8 cellular contexts compared by ENCODE assay signal in the genomic region with DNA sequence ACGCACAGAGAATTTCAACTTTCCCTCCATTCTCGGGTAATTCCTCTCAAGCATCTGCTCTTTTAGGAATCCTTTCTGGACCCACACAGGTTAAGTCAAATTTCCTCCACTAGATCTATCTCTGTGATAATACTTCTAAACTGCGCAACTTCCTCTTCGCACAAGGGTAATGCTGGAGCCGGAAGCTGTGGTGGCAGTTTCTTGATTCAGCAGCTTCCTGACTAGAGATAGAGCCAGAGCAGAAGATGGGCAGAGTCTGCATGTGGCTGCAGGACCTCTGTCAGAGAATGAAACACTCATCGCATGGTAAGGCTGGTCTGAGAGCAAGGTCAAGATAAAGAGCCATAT. TPM values are rescaled to one million over a fixed set of nuclear protein-coding genes. Genes with fewer than 3 reads are reported as not detected.
DNase-seq lines count a peak whose midpoint lies in the region; ATAC-seq and TF ChIP-seq lines count a peak whose summit lies in the region.

No MANE protein-coding gene starts in this region.

- H3K4me1 ChIP-seq in parathyroid adenoma (no peaks in the 10 kb centered on the region), Caco-2 (no peaks in the 10 kb centered on the region)

- H3K4me3 ChIP-seq in parathyroid adenoma (ENCODE audit: low read depth, low read length) (no peak overlapping the region), Caco-2 (ENCODE audit: low read depth, low read length) (no peak overlapping the region)

- no peaks in the 10 kb centered on the region for H3K9me3 Mint-ChIP-seq in activated naive CD4-positive, alpha-beta T cell treated with anti-CD3 and anti-CD28 coated beads for 36 hours
- H3K9me3 Mint-ChIP-seq in Caco-2 (ENCODE audit: unreplicated experiment): no peaks in the 10 kb centered on the region

- intact Hi-C loops in activated naive CD4-positive, alpha-beta T cell treated with anti-CD3 and anti-CD28 coated beads for 36 hours (cut with micrococcal nuclease): loop anchor here (1.0 to 10.0 kb wide), 7 partner anchors 14 to 772 kb away; a partner anchor contains a TSS
- intact Hi-C loops in Caco-2 (cut with micrococcal nuclease; ENCODE audit: unreplicated experiment): no loop called here

- peak overlapping the region; percentile 54 for H2AFZ ChIP-seq in parathyroid adenoma

- peak; percentile 88 for DNase-seq in activated naive CD4-positive, alpha-beta T cell treated with anti-CD3 and anti-CD28 coated beads for 36 hours
- DNase-seq in HPDE6-E6E7 (ENCODE audit: extremely low spot score) (no peak), NCI-H446 (lab: John Stamatoyannopoulos, UW) (no peak), Caco-2 (no peak)

- CTCF ChIA-PET in activated naive CD4-positive, alpha-beta T cell treated with anti-CD3 and anti-CD28 coated beads for 36 hours (lab: Charles Lee): interaction anchor here (1.0 to 2.0 kb wide), 5 partner anchors 13 to 129 kb away, joined by 4 to 7 read pairs (median 5); no protein-coding TSS in a partner anchor
- CTCF ChIA-PET in Caco-2 (lab: Charles Lee): no interaction called here

- H3K27me3 ChIP-seq in parathyroid adenoma (ENCODE audit: control insufficient read depth, insufficient read depth, low read length): no peaks in the 10 kb centered on the region
- H3K27me3 ChIP-seq in Caco-2 (replicated peaks; ENCODE audit: control insufficient read depth, insufficient read depth, low read length): no peaks in the 10 kb centered on the region

- BruUV-seq in Caco-2 (replicated peaks; lab: Mats Ljungman, UMichigan): no TSS peak

- H3K9me3 ChIP-seq in parathyroid adenoma (ENCODE audit: control insufficient read depth, low read length): no peaks in the 10 kb centered on the region
- no peaks in the 10 kb centered on the region for H3K9me3 ChIP-seq in Caco-2

- H3K27ac Mint-ChIP-seq in activated naive CD4-positive, alpha-beta T cell treated with anti-CD3 and anti-CD28 coated beads for 36 hours: peak overlapping the region; percentile 95
- no peak overlapping the region for H3K27ac Mint-ChIP-seq in Caco-2 (ENCODE audit: unreplicated experiment)

- no peaks in the 10 kb centered on the region for H3K27me3 Mint-ChIP-seq in activated naive CD4-positive, alpha-beta T cell treated with anti-CD3 and anti-CD28 coated beads for 36 hours (ENCODE audit: low read depth)
- H3K27me3 Mint-ChIP-seq in Caco-2 (ENCODE audit: insufficient read depth, unreplicated experiment): no peaks in the 10 kb centered on the region

- H3K79me2 ChIP-seq in parathyroid adenoma: no peaks in the 10 kb centered on the region

- H3K9ac ChIP-seq in parathyroid adenoma: no peak overlapping the region

- H3K4me1 Mint-ChIP-seq in activated naive CD4-positive, alpha-beta T cell treated with anti-CD3 and anti-CD28 coated beads for 36 hours (ENCODE audit: low read depth): peaks cover 72% of the 10 kb centered on the region
- no peaks in the 10 kb centered on the region for H3K4me1 Mint-ChIP-seq in Caco-2 (ENCODE audit: low read depth, unreplicated experiment)

- POLR2A ChIA-PET in Caco-2 (lab: Charles Lee): no interaction called here

- peak; percentile 88 for ATAC-seq in GM18505 (IDR thresholded peaks at IDR 0.05; ENCODE audit: unreplicated experiment)
- peak; percentile 73 for ATAC-seq in HG02840 (IDR thresholded peaks at IDR 0.05; ENCODE audit: low FRiP score, unreplicated experiment)

- H3K27ac ChIP-seq in parathyroid adenoma: no peak overlapping the region

- H3K4me3 Mint-ChIP-seq in activated naive CD4-positive, alpha-beta T cell treated with anti-CD3 and anti-CD28 coated beads for 36 hours: peak overlapping the region; percentile 94
- H3K4me3 Mint-ChIP-seq in Caco-2 (ENCODE audit: unreplicated experiment): no peak overlapping the region

- H3K36me3 Mint-ChIP-seq in activated naive CD4-positive, alpha-beta T cell treated with anti-CD3 and anti-CD28 coated beads for 36 hours (ENCODE audit: low read depth): peaks cover 9% of the 10 kb centered on the region
- no peaks in the 10 kb centered on the region for H3K36me3 Mint-ChIP-seq in Caco-2 (ENCODE audit: insufficient read depth, unreplicated experiment)

- TF ChIP-seq CTCF in parathyroid adenoma (IDR thresholded peaks at IDR 0.05) (no peak), Caco-2 (IDR thresholded peaks at IDR 0.05; ENCODE audit: insufficient read depth in 1 of 2, low read depth in 1 of 2, low read length in 1 of 2, severe bottlenecking in 1 of 2, unreplicated experiment in 1 of 2) (no peak)

- H3K36me3 ChIP-seq in parathyroid adenoma (ENCODE audit: control insufficient read depth, insufficient read depth, low read length): no peaks in the 10 kb centered on the region
- no peaks in the 10 kb centered on the region for H3K36me3 ChIP-seq in Caco-2 (ENCODE audit: control insufficient read depth, insufficient read depth, low read length)

- H3K4me2 ChIP-seq in parathyroid adenoma (ENCODE audit: low read length): no peak overlapping the region

- TF ChIP-seq POLR2A in GM18505 (IDR thresholded peaks at IDR 0.05; ENCODE audit: borderline replicate concordance, extremely low read depth, insufficient read depth, insufficient read length) (peak; percentile 69), Raji (IDR thresholded peaks at IDR 0.05; ENCODE audit: insufficient read depth, low read depth, low read length) (peak; percentile 64)

RNA-seq across cellular contexts. Expression of a gene that starts 11.1 kb away (rescaled TPM):
- 100 to 1,000 TPM; 106 to 108 TPM for total RNA-seq in activated naive CD4-positive, alpha-beta T cell treated with anti-CD3 and anti-CD28 coated beads for 36 hours
- total RNA-seq in Caco-2 (2022): 39.4 and 41.1 TPM in 2 replicates
